Comparison of ENCODE assay signal across 20 cellular contexts in the genomic region with DNA sequence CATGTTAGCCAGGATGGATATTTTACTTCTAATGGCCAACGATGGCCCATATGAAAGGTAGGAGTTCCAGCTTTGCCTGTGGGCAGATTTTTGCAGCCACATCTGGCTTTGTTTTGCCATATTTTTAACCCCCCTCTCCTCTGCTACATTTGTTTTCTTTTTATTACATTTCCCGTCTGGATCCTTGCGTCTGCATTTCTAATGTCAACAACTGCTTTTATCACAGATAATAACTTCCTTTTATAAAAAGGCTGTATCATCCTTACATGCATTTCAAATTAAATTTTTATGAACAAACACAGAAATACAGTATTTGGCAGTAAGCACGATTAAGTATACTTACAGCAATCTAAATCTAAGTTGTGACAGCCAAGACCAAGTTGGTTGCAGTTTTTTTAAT.
DNase-seq lines count a peak whose midpoint lies in the region; ATAC-seq, FAIRE-seq and TF ChIP-seq lines count a peak whose summit lies in the region.
"Had no signal": no experiment of that assay in that cellular context is flagged by ENCODE, and none has a peak within 500 bp of the region (broad histone marks: within the 10 kb centered on the region; RNA-seq: fewer than 3 reads in every experiment).

No MANE protein-coding gene starts in this region.

- H3K9me3 ChIP-seq in right cardiac atrium (ENCODE audit: control insufficient read depth, low read length) (no peaks in the 10 kb centered on the region), stomach (no peaks in the 10 kb centered on the region)

- H3K4me1 ChIP-seq in right cardiac atrium (ENCODE audit: control insufficient read depth, insufficient read depth, low read length) (peaks cover 4% of the 10 kb centered on the region), stomach (no peaks in the 10 kb centered on the region)

- H3K27ac ChIP-seq in right cardiac atrium (ENCODE audit: low read length) (no peak overlapping the region), stomach (no peak overlapping the region)

- peaks cover 36% of the 10 kb centered on the region for H3K4me1 Mint-ChIP-seq in mesothelial cell of epicardium
- H3K4me1 Mint-ChIP-seq: CD8-positive, alpha-beta memory T cell had no signal

- H3K36me3 ChIP-seq in stomach = no peaks in the 10 kb centered on the region

- FAIRE-seq in GM19239 (lab: Jason Lieb, UNC) = no peak
- FAIRE-seq: H1 had no signal

- DNase-seq in EH (ENCODE audit: low read depth) (peak; percentile 51), NCI-H69 (lab: John Stamatoyannopoulos, UW) (peak; percentile 47), mesothelial cell of epicardium (ENCODE audit: low spot score in 2 of 2, unreplicated experiment in 2 of 2) (no peak), right cardiac atrium (no peak), stomach (no peak), GM19239 (ENCODE audit: insufficient read length, low spot score) (no peak)
- DNase-seq: C1 segment of cervical spinal cord; CD8-positive, alpha-beta memory T cell; GDM1; IMR-90; MV-4-11; NCI-H1417 treated with DMSO at 0.1 percent for 48 hours; NCI-H2029; NCI-H345; NCI-H524; RPMI8226; SHP77 treated with DMSO at 0.1 percent for 48 hours had no signal

- no peaks in the 10 kb centered on the region for H3K27me3 Mint-ChIP-seq in mesothelial cell of epicardium (ENCODE audit: low read depth)

- ATAC-seq in SK-N-SH treated with all-trans-retinoic acid at 6 μM for 48 hours = peak; percentile 55; the same call in 2 of the 3 replicates
- ATAC-seq in right cardiac atrium = no peak
- ATAC-seq: HCT116 had no signal

- no peaks in the 10 kb centered on the region for H3K36me3 Mint-ChIP-seq in mesothelial cell of epicardium
- H3K36me3 Mint-ChIP-seq: CD8-positive, alpha-beta memory T cell had no signal

- TF ChIP-seq CTCF in mesothelial cell of epicardium (IDR thresholded peaks at IDR 0.05; ENCODE audit: unreplicated experiment) = no peak
- no peak for TF ChIP-seq CTCF in stomach (IDR thresholded peaks at IDR 0.05)

- H3K4me3 ChIP-seq in right cardiac atrium (ENCODE audit: low read length) = no peak overlapping the region
- H3K4me3 ChIP-seq in stomach = no peak overlapping the region

- peak overlapping the region; percentile 79 for H3K27ac Mint-ChIP-seq in mesothelial cell of epicardium

- H3K27me3 ChIP-seq in right cardiac atrium (ENCODE audit: control insufficient read depth, insufficient read depth) = no peaks in the 10 kb centered on the region
- no peaks in the 10 kb centered on the region for H3K27me3 ChIP-seq in stomach

- TF ChIP-seq POLR2A in stomach (IDR thresholded peaks at IDR 0.05) = no peak

- no peak for TF ChIP-seq EP300 in stomach (IDR thresholded peaks at IDR 0.05)

- no peak overlapping the region for H3K4me3 Mint-ChIP-seq in mesothelial cell of epicardium
- H3K4me3 Mint-ChIP-seq: CD8-positive, alpha-beta memory T cell had no signal

- WGBS in right cardiac atrium = 41% methylated on average over 4 of the region's 4 CpGs
- 48 to 68% (median 52%) methylated on average over 4 of the region's 4 CpGs for WGBS in stomach, 5 donors

- intact Hi-C loops in right cardiac atrium (cut with DNase I) = no loop called here
- intact Hi-C loops in stomach (cut with DNase I; ENCODE audit: low total_unique reads) = no loop called here

- H3K9me3 Mint-ChIP-seq in mesothelial cell of epicardium = no peaks in the 10 kb centered on the region

TF ChIP-seq in SK-N-SH treated with all-trans-retinoic acid at 6 μM for 48 hours, 23 proteins besides CTCF, POLR2A, EP300 and RAD21:
- no peak for TF ChIP-seq ZNF70 (CRISPR knock-in tag; IDR thresholded peaks at IDR 0.05)
- TF ChIP-seq, protein P1, sequence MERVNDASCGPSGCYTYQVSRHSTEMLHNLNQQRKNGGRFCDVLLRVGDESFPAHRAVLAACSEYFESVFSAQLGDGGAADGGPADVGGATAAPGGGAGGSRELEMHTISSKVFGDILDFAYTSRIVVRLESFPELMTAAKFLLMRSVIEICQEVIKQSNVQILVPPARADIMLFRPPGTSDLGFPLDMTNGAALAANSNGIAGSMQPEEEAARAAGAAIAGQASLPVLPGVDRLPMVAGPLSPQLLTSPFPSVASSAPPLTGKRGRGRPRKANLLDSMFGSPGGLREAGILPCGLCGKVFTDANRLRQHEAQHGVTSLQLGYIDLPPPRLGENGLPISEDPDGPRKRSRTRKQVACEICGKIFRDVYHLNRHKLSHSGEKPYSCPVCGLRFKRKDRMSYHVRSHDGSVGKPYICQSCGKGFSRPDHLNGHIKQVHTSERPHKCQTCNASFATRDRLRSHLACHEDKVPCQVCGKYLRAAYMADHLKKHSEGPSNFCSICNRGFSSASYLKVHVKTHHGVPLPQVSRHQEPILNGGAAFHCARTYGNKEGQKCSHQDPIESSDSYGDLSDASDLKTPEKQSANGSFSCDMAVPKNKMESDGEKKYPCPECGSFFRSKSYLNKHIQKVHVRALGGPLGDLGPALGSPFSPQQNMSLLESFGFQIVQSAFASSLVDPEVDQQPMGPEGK (CRISPR knock-in tag; IDR thresholded peaks at IDR 0.05; ENCODE audit: borderline replicate concordance) = no peak
- TF ChIP-seq, protein P2, sequence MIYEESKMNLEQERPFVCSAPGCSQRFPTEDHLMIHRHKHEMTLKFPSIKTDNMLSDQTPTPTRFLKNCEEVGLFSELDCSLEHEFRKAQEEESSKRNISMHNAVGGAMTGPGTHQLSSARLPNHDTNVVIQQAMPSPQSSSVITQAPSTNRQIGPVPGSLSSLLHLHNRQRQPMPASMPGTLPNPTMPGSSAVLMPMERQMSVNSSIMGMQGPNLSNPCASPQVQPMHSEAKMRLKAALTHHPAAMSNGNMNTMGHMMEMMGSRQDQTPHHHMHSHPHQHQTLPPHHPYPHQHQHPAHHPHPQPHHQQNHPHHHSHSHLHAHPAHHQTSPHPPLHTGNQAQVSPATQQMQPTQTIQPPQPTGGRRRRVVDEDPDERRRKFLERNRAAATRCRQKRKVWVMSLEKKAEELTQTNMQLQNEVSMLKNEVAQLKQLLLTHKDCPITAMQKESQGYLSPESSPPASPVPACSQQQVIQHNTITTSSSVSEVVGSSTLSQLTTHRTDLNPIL (CRISPR knock-in tag; IDR thresholded peaks at IDR 0.05; ENCODE audit: low read depth) = no peak
- TF ChIP-seq, protein P3, sequence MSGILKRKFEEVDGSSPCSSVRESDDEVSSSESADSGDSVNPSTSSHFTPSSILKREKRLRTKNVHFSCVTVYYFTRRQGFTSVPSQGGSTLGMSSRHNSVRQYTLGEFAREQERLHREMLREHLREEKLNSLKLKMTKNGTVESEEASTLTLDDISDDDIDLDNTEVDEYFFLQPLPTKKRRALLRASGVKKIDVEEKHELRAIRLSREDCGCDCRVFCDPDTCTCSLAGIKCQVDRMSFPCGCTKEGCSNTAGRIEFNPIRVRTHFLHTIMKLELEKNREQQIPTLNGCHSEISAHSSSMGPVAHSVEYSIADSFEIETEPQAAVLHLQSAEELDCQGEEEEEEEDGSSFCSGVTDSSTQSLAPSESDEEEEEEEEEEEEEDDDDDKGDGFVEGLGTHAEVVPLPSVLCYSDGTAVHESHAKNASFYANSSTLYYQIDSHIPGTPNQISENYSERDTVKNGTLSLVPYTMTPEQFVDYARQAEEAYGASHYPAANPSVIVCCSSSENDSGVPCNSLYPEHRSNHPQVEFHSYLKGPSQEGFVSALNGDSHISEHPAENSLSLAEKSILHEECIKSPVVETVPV (CRISPR knock-in tag; IDR thresholded peaks at IDR 0.05) = 0 out of 2 replicates have a peak, but pooled peaks have one; percentile 53
- TF ChIP-seq, protein P4, sequence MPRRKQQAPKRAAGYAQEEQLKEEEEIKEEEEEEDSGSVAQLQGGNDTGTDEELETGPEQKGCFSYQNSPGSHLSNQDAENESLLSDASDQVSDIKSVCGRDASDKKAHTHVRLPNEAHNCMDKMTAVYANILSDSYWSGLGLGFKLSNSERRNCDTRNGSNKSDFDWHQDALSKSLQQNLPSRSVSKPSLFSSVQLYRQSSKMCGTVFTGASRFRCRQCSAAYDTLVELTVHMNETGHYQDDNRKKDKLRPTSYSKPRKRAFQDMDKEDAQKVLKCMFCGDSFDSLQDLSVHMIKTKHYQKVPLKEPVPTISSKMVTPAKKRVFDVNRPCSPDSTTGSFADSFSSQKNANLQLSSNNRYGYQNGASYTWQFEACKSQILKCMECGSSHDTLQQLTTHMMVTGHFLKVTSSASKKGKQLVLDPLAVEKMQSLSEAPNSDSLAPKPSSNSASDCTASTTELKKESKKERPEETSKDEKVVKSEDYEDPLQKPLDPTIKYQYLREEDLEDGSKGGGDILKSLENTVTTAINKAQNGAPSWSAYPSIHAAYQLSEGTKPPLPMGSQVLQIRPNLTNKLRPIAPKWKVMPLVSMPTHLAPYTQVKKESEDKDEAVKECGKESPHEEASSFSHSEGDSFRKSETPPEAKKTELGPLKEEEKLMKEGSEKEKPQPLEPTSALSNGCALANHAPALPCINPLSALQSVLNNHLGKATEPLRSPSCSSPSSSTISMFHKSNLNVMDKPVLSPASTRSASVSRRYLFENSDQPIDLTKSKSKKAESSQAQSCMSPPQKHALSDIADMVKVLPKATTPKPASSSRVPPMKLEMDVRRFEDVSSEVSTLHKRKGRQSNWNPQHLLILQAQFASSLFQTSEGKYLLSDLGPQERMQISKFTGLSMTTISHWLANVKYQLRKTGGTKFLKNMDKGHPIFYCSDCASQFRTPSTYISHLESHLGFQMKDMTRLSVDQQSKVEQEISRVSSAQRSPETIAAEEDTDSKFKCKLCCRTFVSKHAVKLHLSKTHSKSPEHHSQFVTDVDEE (CRISPR knock-in tag; IDR thresholded peaks at IDR 0.05) = peak; percentile 86
- TF ChIP-seq ZNF565 (CRISPR knock-in tag; conservative IDR thresholded peaks at IDR 0.05; ENCODE audit: low read depth) = no peak
- TF ChIP-seq ESRRG (CRISPR knock-in tag; IDR thresholded peaks at IDR 0.05) = 0 out of 2 replicates have a peak, but pooled peaks have one; percentile 29
- no peak for TF ChIP-seq ZNF8 (CRISPR knock-in tag; IDR thresholded peaks at IDR 0.05)
- peak; percentile 53 for TF ChIP-seq ISL1 (CRISPR knock-in tag; IDR thresholded peaks at IDR 0.05)
- TF ChIP-seq ARNTL (CRISPR knock-in tag; IDR thresholded peaks at IDR 0.05; ENCODE audit: borderline replicate concordance, low read depth) = no peak
- peak; percentile 97 for TF ChIP-seq TCF4 (CRISPR knock-in tag; IDR thresholded peaks at IDR 0.05; ENCODE audit: borderline replicate concordance)
- TF ChIP-seq ZC3H10 (CRISPR knock-in tag; IDR thresholded peaks at IDR 0.05) = no peak
- peak; percentile 64; the same call in 1 of the 2 replicates for TF ChIP-seq BACH2 (CRISPR knock-in tag; IDR thresholded peaks at IDR 0.05; ENCODE audit: borderline replicate concordance)
- TF ChIP-seq CSDC2 (CRISPR knock-in tag; IDR thresholded peaks at IDR 0.05) = no peak

Comparison
In these comparisons a context has a peak if more than half of its experiments do, and no peak if none do; other contexts are left out.
1. DNase-seq: peak in EH (single experiment) and NCI-H69 (single experiment); none in mesothelial cell of epicardium (0 of 2), right cardiac atrium (0 of 3), stomach (single experiment) and GM19239 (single experiment).